11 cellular contexts compared by ENCODE assay signal in genomic region chr22:45329536-45329936, GRCh38. TPM values are rescaled to one million over a fixed set of nuclear protein-coding genes. Genes with fewer than 3 reads are reported as not detected.
DNase-seq lines count a peak whose midpoint lies in the region; ATAC-seq and TF ChIP-seq lines count a peak whose summit lies in the region.
"Had no signal": no experiment of that assay in that cellular context is flagged by ENCODE, and none has a peak within 500 bp of the region (broad histone marks: within the 10 kb centered on the region; RNA-seq: fewer than 3 reads in every experiment).

No MANE protein-coding gene starts in this region.

- H2AFZ ChIP-seq in PC-9 = no peak overlapping the region

- peaks cover 92% of the 10 kb centered on the region for H3K36me3 Mint-ChIP-seq in activated T-helper 17 cell treated with anti-CD3 and anti-CD28 coated beads, Interleukin-2, amount 50 U/mL, for 72 hours (ENCODE audit: low read depth)
- peaks cover 46% of the 10 kb centered on the region for H3K36me3 Mint-ChIP-seq in stimulated activated naive CD8-positive, alpha-beta T cell treated with anti-CD3 and anti-CD28 coated beads, Interleukin-15, Interleukin-2, amounts not matched to agents 100 ng/mL and 50 ng/mL, for 24 hours (ENCODE audit: low read depth)

- POLR2A ChIA-PET in PC-9 (lab: Charles Lee; ENCODE audit: unreplicated experiment) = no interaction called here

- no peaks in the 10 kb centered on the region for H3K9me3 Mint-ChIP-seq in activated T-helper 17 cell treated with anti-CD3 and anti-CD28 coated beads, Interleukin-2, amount 50 U/mL, for 72 hours
- H3K9me3 Mint-ChIP-seq in stimulated activated naive CD8-positive, alpha-beta T cell treated with anti-CD3 and anti-CD28 coated beads, Interleukin-15, Interleukin-2, amounts not matched to agents 100 ng/mL and 50 ng/mL, for 24 hours = no peaks in the 10 kb centered on the region
- H3K9me3 Mint-ChIP-seq: activated CD4-positive, alpha-beta T cell treated with anti-CD3 and anti-CD28 coated beads, Interleukin-2, amount 10 ng/mL, durations not matched to agents 7 days and 5 days; H9 had no signal

- no peaks in the 10 kb centered on the region for H3K9me2 ChIP-seq in PC-9 (ENCODE audit: insufficient read depth)

- intact Hi-C loops in PC-9 (cut with micrococcal nuclease; ENCODE audit: unreplicated experiment) = no loop called here

- DNase-seq in NCI-H1694 treated with DMSO at 0.1 percent for 48 hours (lab: John Stamatoyannopoulos, UW) (peak; percentile 94), hippocampal formation (lab: John Stamatoyannopoulos, UW) (peak; percentile 34), PC-9 (no peak), kidney tubule cell (ENCODE audit: low spot score) (no peak)
- DNase-seq: activated CD4-positive, alpha-beta T cell treated with anti-CD3 and anti-CD28 coated beads, Interleukin-2, amount 10 ng/mL, durations not matched to agents 7 days and 5 days; GDM1; H9 had no signal

- peaks cover 7% of the 10 kb centered on the region for H3K4me1 Mint-ChIP-seq in activated T-helper 17 cell treated with anti-CD3 and anti-CD28 coated beads, Interleukin-2, amount 50 U/mL, for 72 hours
- peaks cover 4% of the 10 kb centered on the region for H3K4me1 Mint-ChIP-seq in stimulated activated naive CD8-positive, alpha-beta T cell treated with anti-CD3 and anti-CD28 coated beads, Interleukin-15, Interleukin-2, amounts not matched to agents 100 ng/mL and 50 ng/mL, for 24 hours (ENCODE audit: low read depth)
- H3K4me1 Mint-ChIP-seq: H9 had no signal

- BruUV-seq in PC-9 (replicated peaks; lab: Mats Ljungman, UMichigan) = no TSS peak

- no peaks in the 10 kb centered on the region for H4K20me1 ChIP-seq in PC-9 (ENCODE audit: insufficient read depth)

- no peak overlapping the region for H3K4me3 Mint-ChIP-seq in activated T-helper 17 cell treated with anti-CD3 and anti-CD28 coated beads, Interleukin-2, amount 50 U/mL, for 72 hours
- no peak overlapping the region for H3K4me3 Mint-ChIP-seq in stimulated activated naive CD8-positive, alpha-beta T cell treated with anti-CD3 and anti-CD28 coated beads, Interleukin-15, Interleukin-2, amounts not matched to agents 100 ng/mL and 50 ng/mL, for 24 hours
- H3K4me3 Mint-ChIP-seq: activated CD4-positive, alpha-beta T cell treated with anti-CD3 and anti-CD28 coated beads, Interleukin-2, amount 10 ng/mL, durations not matched to agents 7 days and 5 days; H9 had no signal

- H3K4me3 ChIP-seq in PC-9 = no peak overlapping the region

- CTCF ChIA-PET in PC-9 (lab: Charles Lee) = no interaction called here

- no peak for ATAC-seq in activated T-helper 17 cell treated with anti-CD3 and anti-CD28 coated beads, Interleukin-2, amount 50 U/mL, for 72 hours (replicated peaks)
- ATAC-seq in GM21423 (IDR thresholded peaks at IDR 0.05; ENCODE audit: unreplicated experiment) = no peak

- no peaks in the 10 kb centered on the region for H3F3A ChIP-seq in PC-9 (ENCODE audit: insufficient read depth, low read depth)

- H3K9me3 ChIP-seq in PC-9 (ENCODE audit: insufficient read depth, low read depth) = no peaks in the 10 kb centered on the region
- H3K9me3 ChIP-seq: neutrophil had no signal

- H3K4me1 ChIP-seq in PC-9 (replicated peaks; ENCODE audit: insufficient read depth) = no peaks in the 10 kb centered on the region

- TF ChIP-seq CTCF in PC-9 (conservative IDR thresholded peaks at IDR 0.05) = no peak

- no peaks in the 10 kb centered on the region for H3K27me3 Mint-ChIP-seq in activated T-helper 17 cell treated with anti-CD3 and anti-CD28 coated beads, Interleukin-2, amount 50 U/mL, for 72 hours
- no peaks in the 10 kb centered on the region for H3K27me3 Mint-ChIP-seq in stimulated activated naive CD8-positive, alpha-beta T cell treated with anti-CD3 and anti-CD28 coated beads, Interleukin-15, Interleukin-2, amounts not matched to agents 100 ng/mL and 50 ng/mL, for 24 hours
- H3K27me3 Mint-ChIP-seq: activated CD4-positive, alpha-beta T cell treated with anti-CD3 and anti-CD28 coated beads, Interleukin-2, amount 10 ng/mL, durations not matched to agents 7 days and 5 days had no signal

- no peaks in the 10 kb centered on the region for H3K27me3 ChIP-seq in PC-9 (ENCODE audit: insufficient read depth, low read depth)
- H3K27me3 ChIP-seq: neutrophil had no signal

- H3K36me3 ChIP-seq in PC-9 (ENCODE audit: low read depth) = peaks cover 37% of the 10 kb centered on the region

- peak overlapping the region; percentile 51 for H3K27ac Mint-ChIP-seq in activated T-helper 17 cell treated with anti-CD3 and anti-CD28 coated beads, Interleukin-2, amount 50 U/mL, for 72 hours
- H3K27ac Mint-ChIP-seq in stimulated activated naive CD8-positive, alpha-beta T cell treated with anti-CD3 and anti-CD28 coated beads, Interleukin-15, Interleukin-2, amounts not matched to agents 100 ng/mL and 50 ng/mL, for 24 hours = peak overlapping the region; percentile 16
- H3K27ac Mint-ChIP-seq: activated CD4-positive, alpha-beta T cell treated with anti-CD3 and anti-CD28 coated beads, Interleukin-2, amount 10 ng/mL, durations not matched to agents 7 days and 5 days; H9 had no signal

- no peak overlapping the region for H3K4me2 ChIP-seq in PC-9

- H3K79me2 ChIP-seq in PC-9 (ENCODE audit: low read depth) = no peaks in the 10 kb centered on the region

- H3K27ac ChIP-seq in PC-9 = no peak overlapping the region
- H3K27ac ChIP-seq: neutrophil had no signal

RNA-seq across cellular contexts. Expression of gene FAM118A, which starts 19.8 kb away (rescaled TPM):
- total RNA-seq in activated T-helper 17 cell treated with anti-CD3 and anti-CD28 coated beads, Interleukin-2, amount 50 U/mL, for 72 hours = 10 to 100 TPM; 64.3 to 99.4 TPM
- 24.4 and 35.4 TPM in 2 replicates for total RNA-seq in PC-9 (2021)

RNA-seq across cellular contexts. Expression of gene UPK3A, which starts 44.8 kb away (rescaled TPM):
- total RNA-seq in activated T-helper 17 cell treated with anti-CD3 and anti-CD28 coated beads, Interleukin-2, amount 50 U/mL, for 72 hours = not detected
- total RNA-seq in PC-9 (2021) = 1.0 and 1.4 TPM in 2 replicates
- total RNA-seq: activated CD4-positive, alpha-beta T cell treated with anti-CD3 and anti-CD28 coated beads, Interleukin-2, amount 10 ng/mL, durations not matched to agents 7 days and 5 days; H9 had no signal

Comparison
In these comparisons a context has a peak if more than half of its experiments do, and no peak if none do; other contexts are left out.
1. DNase-seq: peak in NCI-H1694 treated with DMSO at 0.1 percent for 48 hours (single experiment) and hippocampal formation (2 of 2); none in PC-9 (0 of 2) and kidney tubule cell (single experiment).